ENCODE assay signal across 1 cellular context in the genomic region with DNA sequence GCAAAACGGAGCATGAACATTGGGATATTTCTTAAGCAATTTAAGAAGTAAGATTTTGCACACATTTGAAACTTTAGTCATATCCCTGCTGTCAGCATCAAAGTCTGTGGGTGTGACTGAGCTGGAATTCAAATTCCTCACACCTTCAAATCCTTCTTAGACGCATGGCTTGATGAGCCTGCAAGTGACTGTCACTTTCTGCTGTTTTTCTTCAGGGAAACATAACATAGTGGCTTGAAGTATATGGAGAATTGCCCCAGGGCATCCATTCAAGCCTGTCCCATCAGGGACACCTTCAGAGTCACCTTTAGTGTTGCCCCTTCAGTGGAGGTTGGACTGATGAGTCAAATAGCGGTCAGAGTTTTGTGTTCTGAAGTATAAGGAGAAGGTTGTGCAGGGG.
TF ChIP-seq lines count a peak whose summit lies in the region.

No MANE protein-coding gene starts in this region.

TF ChIP-seq in GM23338, 12 proteins besides CTCF, POLR2A, EP300 and RAD21 (continued from another document):
- TF ChIP-seq EZH2phosphoT487 (IDR thresholded peaks at IDR 0.05; ENCODE audit: unreplicated experiment) (no peak), ZNF114 (CRISPR knock-in tag; IDR thresholded peaks at IDR 0.05) (no peak), ZNF462 (CRISPR knock-in tag; IDR thresholded peaks at IDR 0.05) (no peak), ETS1 (IDR thresholded peaks at IDR 0.05) (no peak)
